ENCODE assay signal across 27 cellular contexts in genomic region chr7:80767655-80768054, GRCh38.
"Had no signal": no experiment of that assay in that cellular context is flagged by ENCODE, and none has a peak within 500 bp of the region (broad histone marks: within the 10 kb centered on the region; RNA-seq: fewer than 3 reads in every experiment).

No MANE protein-coding gene starts in this region.

- H3K27me3 Mint-ChIP-seq: activated CD4-positive, alpha-beta memory T cell treated with anti-CD3 and anti-CD28 coated beads, Interleukin-2, amount 10 ng/mL, durations not matched to agents 7 days and 5 days; activated CD4-positive, alpha-beta T cell treated with anti-CD3 and anti-CD28 coated beads for 36 hours; activated naive CD4-positive, alpha-beta T cell treated with anti-CD3 and anti-CD28 coated beads, Interleukin-2, amount 10 ng/mL, durations not matched to agents 7 days and 5 days; activated naive CD8-positive, alpha-beta T cell treated with anti-CD3 and anti-CD28 coated beads for 36 hours; activated T-helper 17 cell treated with anti-CD3 and anti-CD28 coated beads, Interleukin-2, amount 50 U/mL, for 72 hours had no signal

- ATAC-seq: activated CD4-positive, alpha-beta T cell treated with anti-CD3 and anti-CD28 coated beads for 36 hours; activated T-helper 17 cell treated with anti-CD3 and anti-CD28 coated beads, Interleukin-2, amount 50 U/mL, for 72 hours had no signal

- H3K27ac ChIP-seq: Peyer's patch, WERI-Rb-1 had no signal

- H3K4me3 ChIP-seq: MG63, Peyer's patch had no signal

- H3K9me3 ChIP-seq: MG63, Peyer's patch had no signal

- H3K4me3 Mint-ChIP-seq: activated CD4-positive, alpha-beta memory T cell treated with anti-CD3 and anti-CD28 coated beads, Interleukin-2, amount 10 ng/mL, durations not matched to agents 7 days and 5 days; activated CD4-positive, alpha-beta T cell treated with anti-CD3 and anti-CD28 coated beads for 36 hours; activated naive CD4-positive, alpha-beta T cell treated with anti-CD3 and anti-CD28 coated beads, Interleukin-2, amount 10 ng/mL, durations not matched to agents 7 days and 5 days; activated naive CD8-positive, alpha-beta T cell treated with anti-CD3 and anti-CD28 coated beads for 36 hours; activated T-helper 17 cell treated with anti-CD3 and anti-CD28 coated beads, Interleukin-2, amount 50 U/mL, for 72 hours had no signal

- DNase-seq: activated CD4-positive, alpha-beta memory T cell treated with anti-CD3 and anti-CD28 coated beads, Interleukin-2, amount 10 ng/mL, durations not matched to agents 7 days and 5 days; activated CD4-positive, alpha-beta T cell treated with anti-CD3 and anti-CD28 coated beads for 36 hours; activated CD4-positive, alpha-beta T cell treated with anti-CD3 and anti-CD28 coated beads, Interleukin-2, amount 50 U/mL, for 1 hour; activated gamma-delta T cell; activated naive CD4-positive, alpha-beta T cell treated with anti-CD3 and anti-CD28 coated beads, Interleukin-2, amount 10 ng/mL, durations not matched to agents 7 days and 5 days; activated naive CD8-positive, alpha-beta T cell treated with anti-CD3 and anti-CD28 coated beads for 36 hours; activated T-cell treated with anti-CD3 and anti-CD28 coated beads for 4 hours; activated T-cell treated with anti-CD3 and anti-CD28 coated beads, Interleukin-2, amount 50 U/mL, for 48 hours; KG1; MG63; MV-4-11; NCI-H1092 treated with DMSO at 0.1 percent for 48 hours; NCI-H1417 treated with DMSO at 0.1 percent for 48 hours; NCI-H1694; NCI-H2029; NCI-H2107; NCI-H345; NCI-H510A; NCI-H526 treated with DMSO at 0.1 percent for 48 hours; NCI-H82; NK-92 treated with Interleukin-12 subunit alpha and Interleukin-12 subunit beta, amount 100 ng/mL, for 24 hours; OCI-M1; Peyer's patch; SIG-M5; T-helper 1 cell; WERI-Rb-1 had no signal

- H3K36me3 ChIP-seq: Peyer's patch, WERI-Rb-1 had no signal

- H3K4me1 Mint-ChIP-seq: activated CD4-positive, alpha-beta memory T cell treated with anti-CD3 and anti-CD28 coated beads, Interleukin-2, amount 10 ng/mL, durations not matched to agents 7 days and 5 days; activated CD4-positive, alpha-beta T cell treated with anti-CD3 and anti-CD28 coated beads for 36 hours; activated naive CD4-positive, alpha-beta T cell treated with anti-CD3 and anti-CD28 coated beads, Interleukin-2, amount 10 ng/mL, durations not matched to agents 7 days and 5 days; activated naive CD8-positive, alpha-beta T cell treated with anti-CD3 and anti-CD28 coated beads for 36 hours; activated T-helper 17 cell treated with anti-CD3 and anti-CD28 coated beads, Interleukin-2, amount 50 U/mL, for 72 hours had no signal

- H3K27ac Mint-ChIP-seq: activated CD4-positive, alpha-beta memory T cell treated with anti-CD3 and anti-CD28 coated beads, Interleukin-2, amount 10 ng/mL, durations not matched to agents 7 days and 5 days; activated CD4-positive, alpha-beta T cell treated with anti-CD3 and anti-CD28 coated beads for 36 hours; activated naive CD4-positive, alpha-beta T cell treated with anti-CD3 and anti-CD28 coated beads, Interleukin-2, amount 10 ng/mL, durations not matched to agents 7 days and 5 days; activated naive CD8-positive, alpha-beta T cell treated with anti-CD3 and anti-CD28 coated beads for 36 hours; activated T-helper 17 cell treated with anti-CD3 and anti-CD28 coated beads, Interleukin-2, amount 50 U/mL, for 72 hours had no signal

- H3K4me1 ChIP-seq: Peyer's patch had no signal

- H3K36me3 Mint-ChIP-seq: activated naive CD4-positive, alpha-beta T cell treated with anti-CD3 and anti-CD28 coated beads, Interleukin-2, amount 10 ng/mL, durations not matched to agents 7 days and 5 days; activated naive CD8-positive, alpha-beta T cell treated with anti-CD3 and anti-CD28 coated beads for 36 hours had no signal

- H3K9me3 Mint-ChIP-seq: activated CD4-positive, alpha-beta memory T cell treated with anti-CD3 and anti-CD28 coated beads, Interleukin-2, amount 10 ng/mL, durations not matched to agents 7 days and 5 days; activated naive CD4-positive, alpha-beta T cell treated with anti-CD3 and anti-CD28 coated beads, Interleukin-2, amount 10 ng/mL, durations not matched to agents 7 days and 5 days; activated naive CD8-positive, alpha-beta T cell treated with anti-CD3 and anti-CD28 coated beads for 36 hours had no signal
